ENCODE assay signal across 21 cellular contexts in genomic region chr7:152189026-152189425, GRCh38.
"Had no signal": no experiment of that assay in that cellular context is flagged by ENCODE, and none has a peak within 500 bp of the region (broad histone marks: within the 10 kb centered on the region; RNA-seq: fewer than 3 reads in every experiment).

No MANE protein-coding gene starts in this region.

- H3K27ac Mint-ChIP-seq: activated CD8-positive, alpha-beta T cell treated with anti-CD3 and anti-CD28 coated beads, Interleukin-2, amount 10 ng/mL, durations not matched to agents 7 days and 5 days; activated naive CD8-positive, alpha-beta T cell treated with anti-CD3 and anti-CD28 coated beads, Interleukin-2, amount 10 ng/mL, durations not matched to agents 7 days and 5 days; dendritic cell treated with granulocyte-macrophage colony-stimulating factor and Interleukin-4, amounts not matched to agents 40 ng/mL and 50 ng/mL, for 4 days; mesothelial cell of epicardium; nephron progenitor cell had no signal

- DNase-seq: activated CD4-positive, alpha-beta T cell treated with anti-CD3 and anti-CD28 coated beads for 1 hour; activated CD4-positive, alpha-beta T cell treated with anti-CD3 and anti-CD28 coated beads, Interleukin-2, amount 50 U/mL, for 1 hour; activated CD8-positive, alpha-beta T cell treated with anti-CD3 and anti-CD28 coated beads, Interleukin-2, amount 10 ng/mL, durations not matched to agents 7 days and 5 days; activated naive CD4-positive, alpha-beta T cell; activated naive CD8-positive, alpha-beta T cell treated with anti-CD3 and anti-CD28 coated beads, Interleukin-2, amount 10 ng/mL, durations not matched to agents 7 days and 5 days; activated T-cell treated with anti-CD3 and anti-CD28 coated beads, Interleukin-2, amount 50 U/mL, for 1 hour; effector CD8-positive, alpha-beta T cell; left lung; nephron progenitor cell; pancreas; psoas muscle; stimulated activated CD4-positive, alpha-beta T cell treated with anti-CD3 and anti-CD28 coated beads, Interleukin-4, amount 100 ng/mL, for 24 hours; stimulated activated naive CD8-positive, alpha-beta T cell treated with anti-CD3 and anti-CD28 coated beads, Interleukin-15, Interleukin-2, amounts not matched to agents 100 U/mL and 50 U/mL, for 24 hours; T-helper 1 cell; thyroid gland had no signal

- ATAC-seq: activated CD8-positive, alpha-beta T cell treated with anti-CD3 and anti-CD28 coated beads, Interleukin-2, amount 10 ng/mL, durations not matched to agents 7 days and 5 days; heart left ventricle; left lung; pancreas; psoas muscle; stimulated activated naive CD8-positive, alpha-beta T cell treated with anti-CD3 and anti-CD28 coated beads, Interleukin-15, Interleukin-2, amounts not matched to agents 100 U/mL and 50 U/mL, for 24 hours had no signal

- H3K4me3 ChIP-seq: cardiac muscle cell, heart left ventricle, left lung, lung, pancreas, psoas muscle, right atrium auricular region, thyroid gland had no signal

- H3K4me1 Mint-ChIP-seq: mesothelial cell of epicardium, nephron progenitor cell had no signal

- H3K9me3 Mint-ChIP-seq: activated naive CD8-positive, alpha-beta T cell treated with anti-CD3 and anti-CD28 coated beads, Interleukin-2, amount 10 ng/mL, durations not matched to agents 7 days and 5 days; dendritic cell treated with granulocyte-macrophage colony-stimulating factor and Interleukin-4, amounts not matched to agents 40 ng/mL and 50 ng/mL, for 4 days; mesothelial cell of epicardium; nephron progenitor cell had no signal

- H3K4me3 Mint-ChIP-seq: activated CD8-positive, alpha-beta T cell treated with anti-CD3 and anti-CD28 coated beads, Interleukin-2, amount 10 ng/mL, durations not matched to agents 7 days and 5 days; activated naive CD8-positive, alpha-beta T cell treated with anti-CD3 and anti-CD28 coated beads, Interleukin-2, amount 10 ng/mL, durations not matched to agents 7 days and 5 days; dendritic cell treated with granulocyte-macrophage colony-stimulating factor and Interleukin-4, amounts not matched to agents 40 ng/mL and 50 ng/mL, for 4 days; mesothelial cell of epicardium; nephron progenitor cell had no signal
